ENCODE assay signal across 1 cellular context in the genomic region with DNA sequence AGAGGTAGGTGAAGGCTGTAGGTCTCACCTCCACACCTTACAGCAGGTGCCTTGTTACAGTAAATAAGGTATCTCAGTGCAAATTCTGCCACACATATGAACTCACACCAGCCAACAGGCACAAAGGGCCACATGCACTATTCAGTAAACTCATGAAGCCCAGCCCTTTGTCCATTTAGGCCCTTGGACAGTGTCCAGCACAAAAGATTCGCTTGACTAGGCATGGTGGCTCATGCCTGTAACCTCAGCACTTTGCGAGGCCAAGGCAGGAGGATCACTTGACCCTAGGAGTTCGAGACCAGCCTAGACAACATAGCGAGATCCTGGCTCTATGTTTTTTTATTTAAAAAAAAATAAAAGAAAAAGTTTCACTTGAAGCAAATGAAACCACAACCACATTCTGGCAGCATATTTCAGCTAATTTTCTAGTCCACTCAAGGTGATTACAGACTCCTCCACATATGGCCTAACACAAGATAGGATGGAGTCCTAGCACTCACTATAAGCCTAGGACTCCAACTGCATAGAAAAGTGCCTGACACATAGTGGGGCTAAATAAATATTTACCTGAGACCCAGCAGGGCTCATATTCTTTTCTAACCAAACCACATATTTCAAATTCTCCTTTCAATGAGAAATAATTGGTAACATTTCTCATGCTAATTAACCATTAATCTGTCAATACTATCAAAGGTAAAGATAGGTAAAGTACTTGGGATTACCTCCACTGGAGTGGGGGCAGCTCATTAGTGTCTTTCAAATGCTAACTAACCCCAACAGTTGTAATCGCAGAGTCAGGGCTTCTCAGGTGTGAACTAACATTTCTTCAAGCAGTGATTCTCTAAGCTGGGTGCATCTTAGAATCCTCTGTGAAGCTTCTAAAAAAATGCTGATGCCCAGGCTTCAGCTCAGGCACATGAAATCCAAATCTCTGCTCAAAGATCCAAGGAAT.
A peak's percentile ranks its signal among the peaks of the same experiment; 100 is the strongest.
TF ChIP-seq lines count a peak whose summit lies in the region.

No MANE protein-coding gene starts in this region.

TF ChIP-seq in HepG2, 621 proteins besides CTCF, POLR2A, EP300 and RAD21:
- no peak for TF ChIP-seq GATAD2A (CRISPR knock-in tag; IDR thresholded peaks at IDR 0.05)
- TF ChIP-seq, protein P1, sequence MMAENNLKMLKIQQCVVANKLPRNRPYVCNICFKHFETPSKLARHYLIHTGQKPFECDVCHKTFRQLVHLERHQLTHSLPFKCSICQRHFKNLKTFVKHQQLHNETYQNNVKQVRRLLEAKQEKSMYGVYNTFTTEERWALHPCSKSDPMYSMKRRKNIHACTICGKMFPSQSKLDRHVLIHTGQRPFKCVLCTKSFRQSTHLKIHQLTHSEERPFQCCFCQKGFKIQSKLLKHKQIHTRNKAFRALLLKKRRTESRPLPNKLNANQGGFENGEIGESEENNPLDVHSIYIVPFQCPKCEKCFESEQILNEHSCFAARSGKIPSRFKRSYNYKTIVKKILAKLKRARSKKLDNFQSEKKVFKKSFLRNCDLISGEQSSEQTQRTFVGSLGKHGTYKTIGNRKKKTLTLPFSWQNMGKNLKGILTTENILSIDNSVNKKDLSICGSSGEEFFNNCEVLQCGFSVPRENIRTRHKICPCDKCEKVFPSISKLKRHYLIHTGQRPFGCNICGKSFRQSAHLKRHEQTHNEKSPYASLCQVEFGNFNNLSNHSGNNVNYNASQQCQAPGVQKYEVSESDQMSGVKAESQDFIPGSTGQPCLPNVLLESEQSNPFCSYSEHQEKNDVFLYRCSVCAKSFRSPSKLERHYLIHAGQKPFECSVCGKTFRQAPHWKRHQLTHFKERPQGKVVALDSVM (CRISPR knock-in tag; IDR thresholded peaks at IDR 0.05) = 0 out of 2 replicates have a peak, but pooled peaks have one; percentile 16
- TF ChIP-seq, protein P2, sequence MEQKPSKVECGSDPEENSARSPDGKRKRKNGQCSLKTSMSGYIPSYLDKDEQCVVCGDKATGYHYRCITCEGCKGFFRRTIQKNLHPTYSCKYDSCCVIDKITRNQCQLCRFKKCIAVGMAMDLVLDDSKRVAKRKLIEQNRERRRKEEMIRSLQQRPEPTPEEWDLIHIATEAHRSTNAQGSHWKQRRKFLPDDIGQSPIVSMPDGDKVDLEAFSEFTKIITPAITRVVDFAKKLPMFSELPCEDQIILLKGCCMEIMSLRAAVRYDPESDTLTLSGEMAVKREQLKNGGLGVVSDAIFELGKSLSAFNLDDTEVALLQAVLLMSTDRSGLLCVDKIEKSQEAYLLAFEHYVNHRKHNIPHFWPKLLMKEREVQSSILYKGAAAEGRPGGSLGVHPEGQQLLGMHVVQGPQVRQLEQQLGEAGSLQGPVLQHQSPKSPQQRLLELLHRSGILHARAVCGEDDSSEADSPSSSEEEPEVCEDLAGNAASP (CRISPR knock-in tag; IDR thresholded peaks at IDR 0.05; ENCODE audit: borderline replicate concordance) = no peak
- TF ChIP-seq, protein P3, sequence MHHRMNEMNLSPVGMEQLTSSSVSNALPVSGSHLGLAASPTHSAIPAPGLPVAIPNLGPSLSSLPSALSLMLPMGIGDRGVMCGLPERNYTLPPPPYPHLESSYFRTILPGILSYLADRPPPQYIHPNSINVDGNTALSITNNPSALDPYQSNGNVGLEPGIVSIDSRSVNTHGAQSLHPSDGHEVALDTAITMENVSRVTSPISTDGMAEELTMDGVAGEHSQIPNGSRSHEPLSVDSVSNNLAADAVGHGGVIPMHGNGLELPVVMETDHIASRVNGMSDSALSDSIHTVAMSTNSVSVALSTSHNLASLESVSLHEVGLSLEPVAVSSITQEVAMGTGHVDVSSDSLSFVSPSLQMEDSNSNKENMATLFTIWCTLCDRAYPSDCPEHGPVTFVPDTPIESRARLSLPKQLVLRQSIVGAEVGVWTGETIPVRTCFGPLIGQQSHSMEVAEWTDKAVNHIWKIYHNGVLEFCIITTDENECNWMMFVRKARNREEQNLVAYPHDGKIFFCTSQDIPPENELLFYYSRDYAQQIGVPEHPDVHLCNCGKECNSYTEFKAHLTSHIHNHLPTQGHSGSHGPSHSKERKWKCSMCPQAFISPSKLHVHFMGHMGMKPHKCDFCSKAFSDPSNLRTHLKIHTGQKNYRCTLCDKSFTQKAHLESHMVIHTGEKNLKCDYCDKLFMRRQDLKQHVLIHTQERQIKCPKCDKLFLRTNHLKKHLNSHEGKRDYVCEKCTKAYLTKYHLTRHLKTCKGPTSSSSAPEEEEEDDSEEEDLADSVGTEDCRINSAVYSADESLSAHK (CRISPR knock-in tag; IDR thresholded peaks at IDR 0.05; ENCODE audit: borderline replicate concordance) = no peak
